8 cellular contexts compared by ENCODE assay signal in the genomic region with DNA sequence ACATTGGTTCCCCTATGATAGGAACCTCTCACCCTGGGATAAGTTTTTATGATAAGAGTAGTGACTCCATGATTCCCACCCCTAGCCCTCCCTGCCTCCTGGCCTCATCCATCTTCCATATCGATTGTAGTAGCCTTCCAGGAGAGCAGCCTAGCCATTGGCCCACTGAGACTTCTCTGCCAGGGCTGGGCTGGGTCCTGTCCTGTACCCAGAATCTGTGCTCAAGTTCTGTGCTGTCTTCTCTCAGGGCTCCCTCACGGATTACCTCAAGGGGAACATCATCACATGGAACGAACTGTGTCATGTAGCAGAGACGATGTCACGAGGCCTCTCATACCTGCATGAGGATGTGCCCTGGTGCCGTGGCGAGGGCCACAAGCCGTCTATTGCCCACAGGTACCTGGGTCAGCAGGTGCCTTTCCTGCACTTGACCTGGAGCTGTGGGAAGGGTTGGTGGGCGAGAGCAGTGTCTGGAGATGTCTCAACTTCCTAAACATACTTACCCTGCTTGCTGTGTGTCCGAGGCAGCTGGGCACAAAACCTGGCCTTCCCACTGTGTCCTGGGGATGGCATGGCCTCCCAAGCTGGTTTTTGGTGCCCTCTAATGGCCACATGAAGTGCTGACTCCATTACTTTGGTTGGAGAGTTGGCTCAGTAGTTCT. TPM values are rescaled to one million over a fixed set of nuclear protein-coding genes. Genes with fewer than 3 reads are reported as not detected.
DNase-seq lines count a peak whose midpoint lies in the region; ATAC-seq and TF ChIP-seq lines count a peak whose summit lies in the region.

No MANE protein-coding gene starts in this region.

- no peaks in the 10 kb centered on the region for H3K27me3 Mint-ChIP-seq in activated CD4-positive, alpha-beta T cell treated with anti-CD3 and anti-CD28 coated beads, Interleukin-2, amount 10 ng/mL, durations not matched to agents 24 days and 14 days
- no peaks in the 10 kb centered on the region for H3K27me3 Mint-ChIP-seq in endodermal cell (ENCODE audit: insufficient read depth)
- no peaks in the 10 kb centered on the region for H3K27me3 Mint-ChIP-seq in memory B cell

- intact Hi-C loops in activated CD4-positive, alpha-beta T cell treated with anti-CD3 and anti-CD28 coated beads, Interleukin-2, amount 10 ng/mL, durations not matched to agents 24 days and 14 days (cut with micrococcal nuclease), result loop anchor here (1.0 to 10.0 kb wide), 4 partner anchors 133 to 505 kb away; partner anchors contain the start of gene XYLB

- H3K4me3 Mint-ChIP-seq in activated CD4-positive, alpha-beta T cell treated with anti-CD3 and anti-CD28 coated beads, Interleukin-2, amount 10 ng/mL, durations not matched to agents 24 days and 14 days, result no peak overlapping the region
- no peak overlapping the region for H3K4me3 Mint-ChIP-seq in endodermal cell
- no peak overlapping the region for H3K4me3 Mint-ChIP-seq in memory B cell

- H3K27me3 ChIP-seq in endodermal cell (ENCODE audit: control insufficient read depth, insufficient read depth, low read length, poor library complexity, severe bottlenecking) (no peaks in the 10 kb centered on the region), suprapubic skin (no peaks in the 10 kb centered on the region)

- peak; percentile 91 for TF ChIP-seq CTCF in endodermal cell (conservative IDR thresholded peaks at IDR 0.05)
- peak; percentile 71 to 84 for TF ChIP-seq CTCF in suprapubic skin (IDR thresholded peaks at IDR 0.05)

- H3K4me3 ChIP-seq in endodermal cell (ENCODE audit: low read length) (no peak overlapping the region), suprapubic skin (no peak overlapping the region)

- ATAC-seq in GM21619 (IDR thresholded peaks at IDR 0.05; ENCODE audit: unreplicated experiment) (peak; percentile 65), memory B cell (ENCODE audit: low read depth) (peak; percentile 56), GM19452 (IDR thresholded peaks at IDR 0.05; ENCODE audit: unreplicated experiment) (no peak)

- H3K4me1 Mint-ChIP-seq in activated CD4-positive, alpha-beta T cell treated with anti-CD3 and anti-CD28 coated beads, Interleukin-2, amount 10 ng/mL, durations not matched to agents 24 days and 14 days, result no peaks in the 10 kb centered on the region
- H3K4me1 Mint-ChIP-seq in endodermal cell, result peaks cover 10% of the 10 kb centered on the region
- H3K4me1 Mint-ChIP-seq in memory B cell, result no peaks in the 10 kb centered on the region

- H3K36me3 ChIP-seq in endodermal cell (ENCODE audit: control insufficient read depth, insufficient read depth, low read length), result peaks cover 60% of the 10 kb centered on the region
- H3K36me3 ChIP-seq in suprapubic skin, result peaks cover 50% of the 10 kb centered on the region

- H3K27ac ChIP-seq in endodermal cell (ENCODE audit: low read depth, low read length) (no peak overlapping the region), suprapubic skin (no peak overlapping the region)

- no peak for TF ChIP-seq POLR2A in suprapubic skin (IDR thresholded peaks at IDR 0.05)

- H3K9me3 Mint-ChIP-seq in activated CD4-positive, alpha-beta T cell treated with anti-CD3 and anti-CD28 coated beads, Interleukin-2, amount 10 ng/mL, durations not matched to agents 24 days and 14 days, result no peaks in the 10 kb centered on the region
- no peaks in the 10 kb centered on the region for H3K9me3 Mint-ChIP-seq in endodermal cell
- no peaks in the 10 kb centered on the region for H3K9me3 Mint-ChIP-seq in memory B cell

- no peak overlapping the region for H3K27ac Mint-ChIP-seq in activated CD4-positive, alpha-beta T cell treated with anti-CD3 and anti-CD28 coated beads, Interleukin-2, amount 10 ng/mL, durations not matched to agents 24 days and 14 days
- H3K27ac Mint-ChIP-seq in endodermal cell, result no peak overlapping the region
- no peak overlapping the region for H3K27ac Mint-ChIP-seq in memory B cell

- WGBS in endodermal cell (ENCODE audit: insufficient coverage in 1 of 2, insufficient read length in 1 of 2), 2 experiments, result 89 to 90% methylated on average over 10 of the region's 10 CpGs
- 50% methylated on average over 5 of the region's 10 CpGs for WGBS in suprapubic skin

- no peak overlapping the region for H3K9ac ChIP-seq in endodermal cell (ENCODE audit: extremely low read depth, low read length, poor library complexity, severe bottlenecking)

- H3K4me1 ChIP-seq in endodermal cell (ENCODE audit: control insufficient read depth, insufficient read depth, low read length) (no peaks in the 10 kb centered on the region), suprapubic skin (no peaks in the 10 kb centered on the region)

- DNase-seq in Daoy (ENCODE audit: low read depth) (peak; percentile 48), NCI-H1092 treated with DMSO at 0.1 percent for 48 hours (lab: John Stamatoyannopoulos, UW) (peak; percentile 28), endodermal cell (peak; percentile 83), memory B cell (ENCODE audit: low spot score in 2 of 2) (peak; percentile 19 to 24), suprapubic skin (ENCODE audit: low spot score in 2 of 2) (no peak)
- DNase-seq in activated CD4-positive, alpha-beta T cell treated with anti-CD3 and anti-CD28 coated beads, Interleukin-2, amount 10 ng/mL, durations not matched to agents 24 days and 14 days, result peak; percentile 85

- H3K36me3 Mint-ChIP-seq in activated CD4-positive, alpha-beta T cell treated with anti-CD3 and anti-CD28 coated beads, Interleukin-2, amount 10 ng/mL, durations not matched to agents 24 days and 14 days (ENCODE audit: low read depth), result peaks cover 17% of the 10 kb centered on the region
- H3K36me3 Mint-ChIP-seq in endodermal cell (ENCODE audit: low read depth) (peaks cover 54% of the 10 kb centered on the region), memory B cell (peaks cover 6% of the 10 kb centered on the region)

- no peak for TF ChIP-seq EP300 in suprapubic skin (IDR thresholded peaks at IDR 0.05)

- H3K9me3 ChIP-seq in endodermal cell (ENCODE audit: control insufficient read depth, low read length) (no peaks in the 10 kb centered on the region), suprapubic skin (no peaks in the 10 kb centered on the region)

RNA-seq across cellular contexts. Expression of gene EXOG, which starts 16.6 kb away (rescaled TPM):
- total RNA-seq in Daoy (2014; rRNA removed; shearing (Covaris generic)), result 4.3 and 12.6 TPM in 2 replicates
- 18.0 and 20.8 TPM in 2 replicates for total RNA-seq in activated CD4-positive, alpha-beta T cell treated with anti-CD3 and anti-CD28 coated beads, Interleukin-2, amount 10 ng/mL, durations not matched to agents 24 days and 14 days
- total RNA-seq in endodermal cell (10 to 100 TPM; 11.9 to 13.8 TPM), suprapubic skin (1 to 10 TPM; 1.4 to 3.9 (median 2.3) TPM)
- 14.8 TPM for polyA plus RNA-seq in endodermal cell (2013, experiment 1 of 2)
- polyA plus RNA-seq in endodermal cell (2013, experiment 2 of 2), result 13.3 TPM

RNA-seq across cellular contexts. Expression of gene ACVR2B, which starts 25.9 kb away (rescaled TPM):
- total RNA-seq in Daoy (2014; rRNA removed; shearing (Covaris generic)), result 2.9 and 3.7 TPM in 2 replicates
- 12.2 and 12.6 TPM in 2 replicates for total RNA-seq in activated CD4-positive, alpha-beta T cell treated with anti-CD3 and anti-CD28 coated beads, Interleukin-2, amount 10 ng/mL, durations not matched to agents 24 days and 14 days
- 100 to 1,000 TPM; 108 to 112 TPM for total RNA-seq in endodermal cell
- 41.1 TPM for polyA plus RNA-seq in endodermal cell (2013, experiment 1 of 2)
- polyA plus RNA-seq in endodermal cell (2013, experiment 2 of 2), result 43.0 TPM
- total RNA-seq in suprapubic skin, result 1 to 10 TPM; 1.1 to 8.9 (median 3.1) TPM

Comparison
In these comparisons a context has a peak if more than half of its experiments do, and no peak if none do; other contexts are left out.
1. DNase-seq: peak in Daoy (single experiment), NCI-H1092 treated with DMSO at 0.1 percent for 48 hours (single experiment), activated CD4-positive, alpha-beta T cell treated with anti-CD3 and anti-CD28 coated beads, Interleukin-2, amount 10 ng/mL, durations not matched to agents 24 days and 14 days (single experiment), endodermal cell (single experiment) and memory B cell (2 of 2); none in suprapubic skin (0 of 2).